ENCODE assay signal across 1 cellular context in genomic region chr2:165790461-165790860, GRCh38.
TF ChIP-seq lines count a peak whose summit lies in the region.

No MANE protein-coding gene starts in this region.

TF ChIP-seq in IMR-90, 13 proteins besides CTCF, POLR2A, EP300 and RAD21 (continued from another document):
- TF ChIP-seq MXI1 (IDR thresholded peaks at IDR 0.05; ENCODE audit: borderline replicate concordance, low read depth, low read length): no peak
- TF ChIP-seq MAFK (IDR thresholded peaks at IDR 0.05; ENCODE audit: low read depth, low read length): no peak
- TF ChIP-seq NFE2L2 (IDR thresholded peaks at IDR 0.05; ENCODE audit: low read depth, low read length): no peak
- TF ChIP-seq, protein P1, sequence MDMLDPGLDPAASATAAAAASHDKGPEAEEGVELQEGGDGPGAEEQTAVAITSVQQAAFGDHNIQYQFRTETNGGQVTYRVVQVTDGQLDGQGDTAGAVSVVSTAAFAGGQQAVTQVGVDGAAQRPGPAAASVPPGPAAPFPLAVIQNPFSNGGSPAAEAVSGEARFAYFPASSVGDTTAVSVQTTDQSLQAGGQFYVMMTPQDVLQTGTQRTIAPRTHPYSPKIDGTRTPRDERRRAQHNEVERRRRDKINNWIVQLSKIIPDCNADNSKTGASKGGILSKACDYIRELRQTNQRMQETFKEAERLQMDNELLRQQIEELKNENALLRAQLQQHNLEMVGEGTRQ (IDR thresholded peaks at IDR 0.05; ENCODE audit: low read depth, low read length): no peak
